In the genomic region with DNA sequence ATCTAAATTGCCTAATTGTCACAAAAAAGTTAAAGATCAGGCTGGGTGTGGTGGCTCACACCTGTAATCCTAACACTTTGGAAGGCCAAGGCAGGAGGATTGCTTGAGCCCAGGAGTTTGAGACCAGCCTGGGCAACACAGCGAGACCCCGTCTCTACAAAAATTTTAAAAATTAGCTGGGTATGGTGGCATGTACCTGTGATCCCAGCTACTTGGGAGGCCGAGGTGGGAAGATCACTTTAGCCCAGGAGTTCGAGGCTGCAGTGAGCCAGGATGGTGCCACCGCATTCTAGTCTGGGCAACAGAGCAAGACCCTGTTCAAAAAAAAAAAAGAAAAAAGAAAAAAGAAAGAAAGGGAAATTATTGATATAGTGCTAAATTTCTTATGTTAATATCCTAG, we compare ENCODE assay signal across 1 cellular context. TPM values are rescaled to one million over a fixed set of nuclear protein-coding genes. Genes with fewer than 3 reads are reported as not detected.
"Had no signal": no experiment of that assay in that cellular context is flagged by ENCODE, and none has a peak within 500 bp of the region (broad histone marks: within the 10 kb centered on the region; RNA-seq: fewer than 3 reads in every experiment).

No MANE protein-coding gene starts in this region.

RNA-seq across cellular contexts. Expression of a gene that starts 26.4 kb away (rescaled TPM):
- total RNA-seq: SJCRH30 had no signal
